ENCODE assay signal across 8 cellular contexts in genomic region chr20:44056010-44056698, GRCh38.
DNase-seq lines count a peak whose midpoint lies in the region; TF ChIP-seq lines count a peak whose summit lies in the region.

No MANE protein-coding gene starts in this region.

- H3K9me3 ChIP-seq in NT2/D1 (ENCODE audit: insufficient read depth, low read length) (peaks cover 27% of the 10 kb centered on the region; the same call in 1 of the 2 replicates), iPS DF 6.9 (ENCODE audit: control insufficient read depth, insufficient read depth, low read length) (no peaks in the 10 kb centered on the region), uterus (no peaks in the 10 kb centered on the region)

- no peak overlapping the region for H3K9ac ChIP-seq in NT2/D1 (ENCODE audit: insufficient read length, low read depth)

- H3K4me3 ChIP-seq in NT2/D1 (ENCODE audit: insufficient read length, low read depth) (no peak overlapping the region), iPS DF 6.9 (ENCODE audit: low read length) (no peak overlapping the region), uterus (no peak overlapping the region)

- H3K36me3 ChIP-seq in NT2/D1 (ENCODE audit: insufficient read depth, insufficient read length, low read length) (peaks cover 12% of the 10 kb centered on the region), iPS DF 6.9 (ENCODE audit: control insufficient read depth, insufficient read depth, low read length) (no peaks in the 10 kb centered on the region), uterus (no peaks in the 10 kb centered on the region)

- WGBS in iPS DF 6.9 (ENCODE audit: insufficient coverage, insufficient read length) = no CpG with 5 or more reads among the region's 13 CpGs

- TF ChIP-seq CTCF in uterus (IDR thresholded peaks at IDR 0.05) = peak in 1 of 4 experiments; percentile 7

- no peaks in the 10 kb centered on the region for H3K4me1 ChIP-seq in NT2/D1 (ENCODE audit: insufficient read depth, insufficient read length)
- no peaks in the 10 kb centered on the region for H3K4me1 ChIP-seq in iPS DF 6.9 (ENCODE audit: control insufficient read depth, insufficient read depth, low read length)
- H3K4me1 ChIP-seq in uterus = no peaks in the 10 kb centered on the region

- DNase-seq in NCI-H524 (lab: John Stamatoyannopoulos, UW) (peak; percentile 17 to 59), NCI-H524 treated with DMSO at 0.1 percent for 48 hours (lab: John Stamatoyannopoulos, UW) (no peak), NT2/D1 (ENCODE audit: low read depth, low spot score) (peak; percentile 46), iPS DF 6.9 (ENCODE audit: low read depth, low spot score) (peak; percentile 31), uterus (no peak), NCI-H774 (lab: John Stamatoyannopoulos, UW) (no peak)
- peak; percentile 44 to 57 for DNase-seq in activated T-cell treated with anti-CD3 and anti-CD28 coated beads, Interleukin-2, amount 50 U/mL, for 48 hours
- DNase-seq in stimulated activated CD4-positive, alpha-beta T cell treated with anti-CD3 and anti-CD28 coated beads, TNF-alpha, amount 100 ng/mL, for 1 hour (ENCODE audit: low read depth in 3 of 3, low spot score in 1 of 3) = peak in 2 of 3 donors; percentile 18 to 48

- H3K27me3 ChIP-seq in NT2/D1 (ENCODE audit: insufficient read depth, insufficient read length) = no peaks in the 10 kb centered on the region
- H3K27me3 ChIP-seq in iPS DF 6.9 (ENCODE audit: control insufficient read depth, insufficient read depth, low read length) = no peaks in the 10 kb centered on the region
- no peaks in the 10 kb centered on the region for H3K27me3 ChIP-seq in uterus

- intact Hi-C loops in uterus (cut with DNase I; ENCODE audit: low total_unique reads) = no loop called here

- no peak for TF ChIP-seq POLR2A in uterus (IDR thresholded peaks at IDR 0.05)

- H3K27ac ChIP-seq in iPS DF 6.9 (ENCODE audit: low read length) (no peak overlapping the region), uterus (no peak overlapping the region)

Comparison
In these comparisons a context has a peak if more than half of its experiments do, and no peak if none do; other contexts are left out.
1. DNase-seq: peak in NCI-H524 (2 of 2), NT2/D1 (single experiment), activated T-cell treated with anti-CD3 and anti-CD28 coated beads, Interleukin-2, amount 50 U/mL, for 48 hours (2 of 2), iPS DF 6.9 (single experiment) and stimulated activated CD4-positive, alpha-beta T cell treated with anti-CD3 and anti-CD28 coated beads, TNF-alpha, amount 100 ng/mL, for 1 hour (2 of 3); none in NCI-H524 treated with DMSO at 0.1 percent for 48 hours (single experiment), uterus (0 of 2) and NCI-H774 (single experiment).